Comparison of ENCODE assay signal across 13 cellular contexts in genomic region chr16:25181247-25181646, GRCh38. TPM values are rescaled to one million over a fixed set of nuclear protein-coding genes. Genes with fewer than 3 reads are reported as not detected.
"Had no signal": no experiment of that assay in that cellular context is flagged by ENCODE, and none has a peak within 500 bp of the region (broad histone marks: within the 10 kb centered on the region; RNA-seq: fewer than 3 reads in every experiment).

No MANE protein-coding gene starts in this region.

RNA-seq across cellular contexts. Expression of gene AQP8, which starts 35.5 kb away (rescaled TPM):
- total RNA-seq: activated CD4-positive, alpha-beta T cell treated with anti-CD3 and anti-CD28 coated beads, Interleukin-2, amount 10 ng/mL, durations not matched to agents 7 days and 5 days; activated CD8-positive, alpha-beta T cell treated with anti-CD3 and anti-CD28 coated beads for 36 hours; activated naive CD8-positive, alpha-beta T cell treated with anti-CD3 and anti-CD28 coated beads for 36 hours; aorta; dermis microvascular lymphatic vessel endothelial cell; endothelial cell of umbilical vein; esophagus squamous epithelium; fibroblast of lung; fibroblast of villous mesenchyme; gastroesophageal sphincter; glomerular endothelial cell; heart right ventricle; T-helper 2 cell treated with Interferon-gamma antibody and Interleukin-4, amounts not matched to agents 100 ng/mL and 5 ng/mL, for 36 hours had no signal
- polyA plus RNA-seq: endothelial cell of umbilical vein, fibroblast of lung, heart right ventricle had no signal
